Comparison of ENCODE assay signal across 8 cellular contexts in genomic region chr2:171522804-171523338, GRCh38. TPM values are rescaled to one million over a fixed set of nuclear protein-coding genes. Genes with fewer than 3 reads are reported as not detected.
DNase-seq lines count a peak whose midpoint lies in the region; ATAC-seq and TF ChIP-seq lines count a peak whose summit lies in the region.

No MANE protein-coding gene starts in this region.

- peaks cover 37% of the 10 kb centered on the region for H3K27me3 ChIP-seq in NT2/D1 (ENCODE audit: insufficient read depth, insufficient read length)
- no peaks in the 10 kb centered on the region for H3K27me3 ChIP-seq in kidney epithelial cell (ENCODE audit: control insufficient read depth, insufficient read depth, low read length)

- TF ChIP-seq CTCF in GM10266 (IDR thresholded peaks at IDR 0.05; ENCODE audit: control insufficient read depth, insufficient read depth, low read depth, missing control alignments) (no peak), cardiac fibroblast (IDR thresholded peaks at IDR 0.05; ENCODE audit: low read depth, low read length) (no peak), kidney epithelial cell (IDR thresholded peaks at IDR 0.05; ENCODE audit: insufficient read depth, low read length, poor library complexity, severe bottlenecking) (no peak)

- peak overlapping the region; percentile 88 for H3K9ac ChIP-seq in NT2/D1 (ENCODE audit: insufficient read length, low read depth)

- H3K4me3 ChIP-seq in NT2/D1 (ENCODE audit: insufficient read length, low read depth) (peak overlapping the region; percentile 76), cardiac fibroblast (replicated peaks in 1 of 2; ENCODE audit: low read depth in 2 of 2, low read length in 2 of 2) (peak overlapping the region; percentile 86 to 94), kidney epithelial cell (ENCODE audit: low read depth, low read length) (peak overlapping the region; percentile 68)

- no peaks in the 10 kb centered on the region for H3K36me3 ChIP-seq in NT2/D1 (ENCODE audit: insufficient read depth, insufficient read length, low read length)
- no peaks in the 10 kb centered on the region for H3K36me3 ChIP-seq in kidney epithelial cell (ENCODE audit: control insufficient read depth, insufficient read depth, low read length)

- H3K9me3 ChIP-seq in NT2/D1 (ENCODE audit: insufficient read depth, low read length) = no peaks in the 10 kb centered on the region

- ATAC-seq in GM21723 (IDR thresholded peaks at IDR 0.05; ENCODE audit: unreplicated experiment) = peak; percentile 32

- H3K4me1 ChIP-seq in NT2/D1 (ENCODE audit: insufficient read depth, insufficient read length) = peaks cover 3% of the 10 kb centered on the region

- DNase-seq in GM10266 (ENCODE audit: extremely low spot score) (peak; percentile 54), NT2/D1 (ENCODE audit: low read depth, low spot score) (no peak), cardiac fibroblast (ENCODE audit: low read depth in 2 of 2) (peak in 1 of 2 donors; percentile 48), kidney epithelial cell (ENCODE audit: low read depth) (no peak), HPDE6-E6E7 (ENCODE audit: extremely low spot score) (no peak), NCI-H1930 (lab: John Stamatoyannopoulos, UW) (no peak)
- DNase-seq in stimulated activated CD8-positive, alpha-beta memory T cell treated with anti-CD3 and anti-CD28 coated beads, Interleukin-2, amount 100 ng/mL, for 48 hours (ENCODE audit: low read depth in 2 of 2) = peak; percentile 9 to 22

RNA-seq across cellular contexts. Expression of gene CYBRD1, which starts 0.6 kb away (rescaled TPM):
- total RNA-seq in kidney epithelial cell = 6.8 and 8.8 TPM in 2 replicates

Comparison
In these comparisons a context has a peak if more than half of its experiments do, and no peak if none do; other contexts are left out.
1. DNase-seq: peak in GM10266 (single experiment) and stimulated activated CD8-positive, alpha-beta memory T cell treated with anti-CD3 and anti-CD28 coated beads, Interleukin-2, amount 100 ng/mL, for 48 hours (2 of 2); none in NT2/D1 (single experiment), kidney epithelial cell (single experiment), HPDE6-E6E7 (single experiment) and NCI-H1930 (0 of 2).
2. Peak in every context shown above with its lines, with median percentiles within 50 percentile points of each other: H3K4me3 ChIP-seq.